ENCODE assay signal across 4 cellular contexts in the genomic region with DNA sequence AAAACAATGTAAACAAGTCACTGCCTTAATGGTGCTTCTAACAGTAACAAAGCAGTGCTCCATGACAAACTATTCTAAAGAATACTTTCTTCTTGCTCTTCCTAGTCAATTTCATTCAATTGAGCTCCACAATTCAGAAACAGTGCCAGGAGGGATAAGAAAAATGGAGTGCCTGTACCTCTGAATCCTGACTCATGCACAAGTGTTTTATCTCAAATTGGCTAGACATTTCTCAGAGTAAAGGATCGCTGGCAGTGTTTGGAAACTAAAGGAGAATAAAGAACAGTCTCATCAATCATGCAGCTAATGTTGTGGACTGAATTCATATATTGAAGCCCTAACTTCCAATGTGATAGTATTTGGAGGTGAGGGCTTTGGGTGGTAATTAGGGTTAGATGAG.
"Had no signal": no experiment of that assay in that cellular context is flagged by ENCODE, and none has a peak within 500 bp of the region (broad histone marks: within the 10 kb centered on the region; RNA-seq: fewer than 3 reads in every experiment).

No MANE protein-coding gene starts in this region.

- H3K4me3 ChIP-seq: GM23338 had no signal

- DNase-seq: H9, HCEC 1CT, KBM-7 had no signal
